ENCODE assay signal across 15 cellular contexts in genomic region chr6:158826819-158827501, GRCh38. TPM values are rescaled to one million over a fixed set of nuclear protein-coding genes. Genes with fewer than 3 reads are reported as not detected.
DNase-seq lines count a peak whose midpoint lies in the region; ATAC-seq lines count a peak whose summit lies in the region.
"Had no signal": no experiment of that assay in that cellular context is flagged by ENCODE, and none has a peak within 500 bp of the region (broad histone marks: within the 10 kb centered on the region; RNA-seq: fewer than 3 reads in every experiment).

No MANE protein-coding gene starts in this region.

- peak overlapping the region; percentile 26 for H3K27ac Mint-ChIP-seq in activated naive CD4-positive, alpha-beta T cell treated with anti-CD3 and anti-CD28 coated beads for 36 hours
- H3K27ac Mint-ChIP-seq in stimulated activated memory B cell treated with anti-CD40 and anti-IgM and Interleukin-4, amounts not matched to agents 10 μg/mL and 1 μg/mL and 100 μg/mL, for 72 hours: peak overlapping the region; percentile 78

- no peaks in the 10 kb centered on the region for H3K9me3 Mint-ChIP-seq in activated naive CD4-positive, alpha-beta T cell treated with anti-CD3 and anti-CD28 coated beads for 36 hours
- no peaks in the 10 kb centered on the region for H3K9me3 Mint-ChIP-seq in stimulated activated memory B cell treated with anti-CD40 and anti-IgM and Interleukin-4, amounts not matched to agents 10 μg/mL and 1 μg/mL and 100 μg/mL, for 72 hours

- ATAC-seq in HG02610 (IDR thresholded peaks at IDR 0.05; ENCODE audit: unreplicated experiment) (peak; percentile 60), aorta (ENCODE audit: low FRiP score) (no peak)
- peak; percentile 84 for ATAC-seq in stimulated activated memory B cell treated with anti-CD40 and anti-IgM and Interleukin-4, amounts not matched to agents 10 μg/mL and 1 μg/mL and 100 μg/mL, for 72 hours

- no peak overlapping the region for H3K27ac ChIP-seq in aorta (ENCODE audit: low read depth in 1 of 2, low read length in 2 of 2)
- H3K27ac ChIP-seq: A549 had no signal

- H3K36me3 ChIP-seq in aorta (ENCODE audit: control insufficient read depth in 1 of 2, insufficient read depth in 2 of 2, low read length in 1 of 2): no peaks in the 10 kb centered on the region

- no peaks in the 10 kb centered on the region for H3K9me3 ChIP-seq in aorta (ENCODE audit: control insufficient read depth, low read length)
- H3K9me3 ChIP-seq: A549 had no signal

- no peak overlapping the region for H3K4me3 ChIP-seq in aorta (ENCODE audit: low read length in 2 of 2)
- H3K4me3 ChIP-seq: A549 had no signal

- no peak overlapping the region for H3K4me3 Mint-ChIP-seq in activated naive CD4-positive, alpha-beta T cell treated with anti-CD3 and anti-CD28 coated beads for 36 hours
- peak overlapping the region; percentile 10 for H3K4me3 Mint-ChIP-seq in stimulated activated memory B cell treated with anti-CD40 and anti-IgM and Interleukin-4, amounts not matched to agents 10 μg/mL and 1 μg/mL and 100 μg/mL, for 72 hours

- DNase-seq in activated naive CD4-positive, alpha-beta T cell treated with anti-CD3 and anti-CD28 coated beads for 36 hours: no peak
- DNase-seq in activated naive CD4-positive, alpha-beta T cell (lab: John Stamatoyannopoulos, UW): no peak
- DNase-seq in NAMALWA (ENCODE audit: low spot score) (peak; percentile 64), aorta (no peak), NOMO-1 (lab: John Stamatoyannopoulos, UW; ENCODE audit: unreplicated experiment in 2 of 2) (no peak), iPS-NIHi11 (ENCODE audit: low spot score) (no peak)
- DNase-seq: activated T-cell treated with anti-CD3 and anti-CD28 coated beads for 4 hours, cerebellar nuclear complex, foreskin melanocyte, GDM1, small intestine, T1000 had no signal

- intact Hi-C loops in activated naive CD4-positive, alpha-beta T cell treated with anti-CD3 and anti-CD28 coated beads for 36 hours (cut with micrococcal nuclease): no loop called here
- intact Hi-C loops in aorta (cut with DNase I): no loop called here

- CTCF ChIA-PET in activated naive CD4-positive, alpha-beta T cell treated with anti-CD3 and anti-CD28 coated beads for 36 hours (lab: Charles Lee): no interaction called here

- H3K27me3 ChIP-seq in aorta (ENCODE audit: control insufficient read depth in 1 of 2, insufficient read depth in 2 of 2, low read length in 1 of 2): no peaks in the 10 kb centered on the region

- no peaks in the 10 kb centered on the region for H3K4me1 ChIP-seq in aorta (ENCODE audit: control insufficient read depth in 1 of 2, insufficient read depth in 2 of 2, low read length in 2 of 2)
- H3K4me1 ChIP-seq: A549 had no signal

- WGBS in aorta, 2 donors: 92 to 94% methylated on average over 4 of the region's 4 CpGs

- peaks cover 17% of the 10 kb centered on the region for H3K4me1 Mint-ChIP-seq in activated naive CD4-positive, alpha-beta T cell treated with anti-CD3 and anti-CD28 coated beads for 36 hours (ENCODE audit: low read depth)
- peaks cover 32% of the 10 kb centered on the region for H3K4me1 Mint-ChIP-seq in stimulated activated memory B cell treated with anti-CD40 and anti-IgM and Interleukin-4, amounts not matched to agents 10 μg/mL and 1 μg/mL and 100 μg/mL, for 72 hours

- no peaks in the 10 kb centered on the region for H3K36me3 Mint-ChIP-seq in activated naive CD4-positive, alpha-beta T cell treated with anti-CD3 and anti-CD28 coated beads for 36 hours (ENCODE audit: low read depth)
- H3K36me3 Mint-ChIP-seq in stimulated activated memory B cell treated with anti-CD40 and anti-IgM and Interleukin-4, amounts not matched to agents 10 μg/mL and 1 μg/mL and 100 μg/mL, for 72 hours: no peaks in the 10 kb centered on the region

- H3K27me3 Mint-ChIP-seq in activated naive CD4-positive, alpha-beta T cell treated with anti-CD3 and anti-CD28 coated beads for 36 hours (ENCODE audit: low read depth): no peaks in the 10 kb centered on the region
- no peaks in the 10 kb centered on the region for H3K27me3 Mint-ChIP-seq in stimulated activated memory B cell treated with anti-CD40 and anti-IgM and Interleukin-4, amounts not matched to agents 10 μg/mL and 1 μg/mL and 100 μg/mL, for 72 hours

RNA-seq across cellular contexts. Expression of gene EZR, which starts 7.8 kb away (rescaled TPM):
- total RNA-seq in activated naive CD4-positive, alpha-beta T cell treated with anti-CD3 and anti-CD28 coated beads for 36 hours: 100 to 1,000 TPM; 229 to 230 TPM
- 10 to 100 TPM; 44.8 to 56.2 TPM for total RNA-seq in aorta
- 100 to 1,000 TPM in 1 of 2 donors, 10 to 100 TPM in 1; 13.4 to 127 TPM for polyA plus RNA-seq in aorta

Comparison
In these comparisons a context has a peak if more than half of its experiments do, and no peak if none do; other contexts are left out.
1. RNA of gene EZR, which starts 7.8 kb away (total RNA-seq): 229 to 230 TPM in activated naive CD4-positive, alpha-beta T cell treated with anti-CD3 and anti-CD28 coated beads for 36 hours; 44.8 to 56.2 TPM in aorta; every median in the first group is over 4 times any median in the second.